Comparison of ENCODE assay signal across 30 cellular contexts in genomic region chr13:19020988-19021387, GRCh38.
"Had no signal": no experiment of that assay in that cellular context is flagged by ENCODE, and none has a peak within 500 bp of the region (broad histone marks: within the 10 kb centered on the region; RNA-seq: fewer than 3 reads in every experiment).

No MANE protein-coding gene starts in this region.

- H3K27ac ChIP-seq: adrenal gland, ascending aorta, brain microvascular endothelial cell, breast epithelium, cardiac muscle cell had no signal

- ATAC-seq: activated naive CD4-positive, alpha-beta T cell treated with anti-CD3 and anti-CD28 coated beads, Interleukin-2, amount 50 U/mL, for 72 hours; activated naive CD8-positive, alpha-beta T cell treated with anti-CD3 and anti-CD28 coated beads, Interleukin-2, amount 50 U/mL, for 24 hours; activated T-cell treated with anti-CD3 and anti-CD28 coated beads, Interleukin-2, amount 50 U/mL, for 4 hours; activated T-cell treated with anti-CD3 and anti-CD28 coated beads, Interleukin-2, amount 50 U/mL, for 72 hours; activated T-helper 17 cell treated with anti-CD3 and anti-CD28 coated beads, Interleukin-2, amount 50 U/mL, for 72 hours had no signal

- H3K9me3 ChIP-seq: adrenal gland, ascending aorta, breast epithelium had no signal

- H3K4me3 ChIP-seq: adrenal gland, ascending aorta, breast epithelium, cardiac muscle cell had no signal

- H3K4me1 ChIP-seq: adrenal gland, ascending aorta, breast epithelium had no signal

- H3K36me3 ChIP-seq: adrenal gland, ascending aorta, brain microvascular endothelial cell, breast epithelium, cardiac muscle cell had no signal

- H3K27me3 ChIP-seq: adrenal gland, ascending aorta, brain microvascular endothelial cell, breast epithelium, cardiac muscle cell had no signal

- DNase-seq: activated effector memory CD4-positive, alpha-beta T cell treated with anti-CD3 and anti-CD28 coated beads, Interleukin-2, amount 50 U/mL, for 16 hours; activated effector memory CD4-positive, alpha-beta T cell treated with Interleukin-2 at 50 U/mL for 16 hours; activated gamma-delta T cell; activated gamma-delta T cell treated with Interleukin-2 at 50 U/mL for 16 hours; activated naive CD4-positive, alpha-beta T cell; activated naive CD4-positive, alpha-beta T cell treated with anti-CD3 and anti-CD28 coated beads for 36 hours; activated naive CD4-positive, alpha-beta T cell treated with anti-CD3 and anti-CD28 coated beads, Interleukin-2, amount 10 ng/mL, durations not matched to agents 7 days and 5 days; activated naive CD4-positive, alpha-beta T cell treated with anti-CD3 and anti-CD28 coated beads, Interleukin-2, amount 50 U/mL, for 16 hours; activated naive CD4-positive, alpha-beta T cell treated with Interleukin-2 at 50 U/mL for 16 hours; activated naive CD8-positive, alpha-beta T cell treated with anti-CD3 and anti-CD28 coated beads for 36 hours; activated naive CD8-positive, alpha-beta T cell treated with anti-CD3 and anti-CD28 coated beads, Interleukin-2, amount 10 ng/mL, durations not matched to agents 7 days and 5 days; activated naive CD8-positive, alpha-beta T cell treated with anti-CD3 and anti-CD28 coated beads, Interleukin-2, amount 50 U/mL, for 24 hours; activated T-cell treated with anti-CD3 and anti-CD28 coated beads, Interleukin-2, amount 50 U/mL, for 24 hours; activated T-cell treated with anti-CD3 and anti-CD28 coated beads, Interleukin-2, amount 50 U/mL, for 4 hours; activated T-cell treated with anti-CD3 and anti-CD28 coated beads, Interleukin-2, amount 50 U/mL, for 48 hours; activated T-cell treated with anti-CD3 and anti-CD28 coated beads, Interleukin-2, amount 50 U/mL, for 72 hours; adrenal gland; amniotic stem cell; amygdala; anterior cingulate cortex; aorta; brain microvascular endothelial cell; caudate nucleus; central memory CD4-positive, alpha-beta T cell; cerebellar nuclear complex had no signal
